In genomic region chr19:53696951-53697350, GRCh38 we compare ENCODE assay signal across 16 cellular contexts.
DNase-seq lines count a peak whose midpoint lies in the region; ATAC-seq and TF ChIP-seq lines count a peak whose summit lies in the region.
"Had no signal": no experiment of that assay in that cellular context is flagged by ENCODE, and none has a peak within 500 bp of the region (broad histone marks: within the 10 kb centered on the region; RNA-seq: fewer than 3 reads in every experiment).

No MANE protein-coding gene starts in this region.

- H3K4me3 ChIP-seq in NT2/D1 (ENCODE audit: insufficient read length, low read depth) = no peak overlapping the region
- no peak overlapping the region for H3K4me3 ChIP-seq in fibroblast of mammary gland (ENCODE audit: control insufficient read depth, low read depth, low read length)
- H3K4me3 ChIP-seq: K562, Peyer's patch had no signal

- no peak for TF ChIP-seq CTCF in fibroblast of mammary gland (conservative IDR thresholded peaks at IDR 0.05; ENCODE audit: control insufficient read depth, insufficient read depth, low read depth, low read length)

- ATAC-seq in GM21825 (IDR thresholded peaks at IDR 0.05; ENCODE audit: unreplicated experiment) (no peak), HG03025 (IDR thresholded peaks at IDR 0.05; ENCODE audit: low FRiP score, unreplicated experiment) (no peak)
- ATAC-seq: K562 had no signal

- peak; percentile 35 for DNase-seq in ELF-1 (ENCODE audit: low read depth, low spot score)
- DNase-seq in NT2/D1 (ENCODE audit: low read depth, low spot score) = peak; percentile 22
- peak; percentile 5 for DNase-seq in fibroblast of mammary gland (ENCODE audit: low read depth)
- peak; percentile 26 for DNase-seq in mesenteric fat pad (ENCODE audit: low spot score)
- no peak for DNase-seq in effector CD4-positive, alpha-beta T cell
- no peak for DNase-seq in NCI-H2196 (lab: John Stamatoyannopoulos, UW; ENCODE audit: unreplicated experiment)
- DNase-seq: COR-L47, DMS79 treated with DMSO at 0.1 percent for 48 hours, GF-D8, NCI-H1092, NCI-H82, Peyer's patch, Right ventricle myocardium superior had no signal

- no peaks in the 10 kb centered on the region for H3K27me3 ChIP-seq in NT2/D1 (ENCODE audit: insufficient read depth, insufficient read length)
- H3K27me3 ChIP-seq: Peyer's patch had no signal

- H3K4me1 ChIP-seq in NT2/D1 (ENCODE audit: insufficient read depth, insufficient read length) = no peaks in the 10 kb centered on the region
- H3K4me1 ChIP-seq: Peyer's patch had no signal

- no peak overlapping the region for H3K9ac ChIP-seq in NT2/D1 (ENCODE audit: insufficient read length, low read depth)

- peaks cover 63% of the 10 kb centered on the region for H3K9me3 ChIP-seq in NT2/D1 (ENCODE audit: insufficient read depth, low read length)
- H3K9me3 ChIP-seq: Peyer's patch had no signal

- H3K36me3 ChIP-seq in NT2/D1 (ENCODE audit: insufficient read depth, insufficient read length, low read length) = no peaks in the 10 kb centered on the region
- H3K36me3 ChIP-seq: Peyer's patch had no signal

Comparison
In these comparisons a context has a peak if more than half of its experiments do, and no peak if none do; other contexts are left out.
1. DNase-seq: peak in ELF-1 (single experiment), NT2/D1 (single experiment), fibroblast of mammary gland (single experiment) and mesenteric fat pad (single experiment); none in effector CD4-positive, alpha-beta T cell (single experiment) and NCI-H2196 (single experiment).